In genomic region chr2:1227289-1227900, GRCh38 we compare ENCODE assay signal across 22 cellular contexts.
DNase-seq lines count a peak whose midpoint lies in the region; ATAC-seq and TF ChIP-seq lines count a peak whose summit lies in the region.
"Had no signal": no experiment of that assay in that cellular context is flagged by ENCODE, and none has a peak within 500 bp of the region (broad histone marks: within the 10 kb centered on the region; RNA-seq: fewer than 3 reads in every experiment).

No MANE protein-coding gene starts in this region.

- H3K4me1 Mint-ChIP-seq in stimulated activated naive B cell treated with anti-CD40 and anti-IgM and Interleukin-4, amounts not matched to agents 10 μg/mL and 1 μg/mL and 100 μg/mL, for 72 hours = peaks cover 10 to 18% of the 10 kb centered on the region in 2 donors
- H3K4me1 Mint-ChIP-seq: activated CD4-positive, alpha-beta T cell treated with anti-CD3 and anti-CD28 coated beads, Interleukin-2, amount 10 ng/mL, durations not matched to agents 24 days and 14 days had no signal

- H3K9me3 ChIP-seq in thyroid gland = no peaks in the 10 kb centered on the region
- H3K9me3 ChIP-seq: Peyer's patch had no signal

- H3K27ac ChIP-seq in brain microvascular endothelial cell = peak overlapping the region; percentile 44
- no peak overlapping the region for H3K27ac ChIP-seq in thyroid gland
- H3K27ac ChIP-seq: BLaER1 treated with 17β-estradiol and CSF1 and Interleukin-3, amounts not matched to agents 10 nM and 100 nM; cardiac muscle cell; GM23248; parathyroid adenoma; Peyer's patch; stomach had no signal

- DNase-seq in Right ventricle myocardium superior = peak; percentile 74
- DNase-seq in Right ventricle myocardium inferior (ENCODE audit: missing footprints) = no peak
- peak; percentile 45 for DNase-seq in NCI-H2029 (lab: John Stamatoyannopoulos, UW)
- DNase-seq in brain microvascular endothelial cell = peak; percentile 18
- peak; percentile 64 to 81 for DNase-seq in thyroid gland
- DNase-seq in posterior cingulate gyrus = no peak
- DNase-seq in stimulated activated naive B cell treated with anti-CD40 and anti-IgM and Interleukin-4, amounts not matched to agents 10 μg/mL and 1 μg/mL and 100 μg/mL, for 72 hours = no peak
- DNase-seq: activated CD4-positive, alpha-beta T cell treated with anti-CD3 and anti-CD28 coated beads, Interleukin-2, amount 10 ng/mL, durations not matched to agents 24 days and 14 days; activated gamma-delta T cell; foreskin fibroblast; GM23248; mesendoderm; naive thymus-derived CD4-positive, alpha-beta T cell; NCI-H2171 treated with DMSO at 0.1 percent for 48 hours; Peyer's patch; stimulated activated CD4-positive, alpha-beta T cell treated with anti-CD3 and anti-CD28 coated beads, Interleukin-2, amount 100 ng/mL, for 24 hours; stomach had no signal

- peaks cover 0 to 9% of the 10 kb centered on the region in 2 donors for H3K4me1 ChIP-seq in thyroid gland
- H3K4me1 ChIP-seq: parathyroid adenoma, Peyer's patch, stomach had no signal

- TF ChIP-seq CTCF in brain microvascular endothelial cell (IDR thresholded peaks at IDR 0.05; ENCODE audit: low read depth, low read length, missing control alignments) = no peak
- TF ChIP-seq CTCF in thyroid gland (IDR thresholded peaks at IDR 0.05) = no peak

- in situ Hi-C loops in brain microvascular endothelial cell (cut with HindIII; ENCODE audit: low pct_ligation_motif_present, low sequenced_read_pairs) = no loop called here

- H3K27me3 ChIP-seq in brain microvascular endothelial cell (replicated peaks) (no peaks in the 10 kb centered on the region), thyroid gland (no peaks in the 10 kb centered on the region)
- H3K27me3 ChIP-seq: BLaER1 treated with 17β-estradiol and CSF1 and Interleukin-3, amounts not matched to agents 10 nM and 100 nM; cardiac muscle cell; Peyer's patch; stomach had no signal

- H3K36me3 ChIP-seq in brain microvascular endothelial cell (replicated peaks) (no peaks in the 10 kb centered on the region), thyroid gland (no peaks in the 10 kb centered on the region)
- H3K36me3 ChIP-seq: BLaER1 treated with 17β-estradiol and CSF1 and Interleukin-3, amounts not matched to agents 10 nM and 100 nM; cardiac muscle cell; Peyer's patch; stomach had no signal

- H3K27ac Mint-ChIP-seq in stimulated activated naive B cell treated with anti-CD40 and anti-IgM and Interleukin-4, amounts not matched to agents 10 μg/mL and 1 μg/mL and 100 μg/mL, for 72 hours = no peak overlapping the region
- H3K27ac Mint-ChIP-seq: activated CD4-positive, alpha-beta T cell treated with anti-CD3 and anti-CD28 coated beads, Interleukin-2, amount 10 ng/mL, durations not matched to agents 24 days and 14 days; naive thymus-derived CD4-positive, alpha-beta T cell had no signal

- no peaks in the 10 kb centered on the region for H3K9me3 Mint-ChIP-seq in stimulated activated naive B cell treated with anti-CD40 and anti-IgM and Interleukin-4, amounts not matched to agents 10 μg/mL and 1 μg/mL and 100 μg/mL, for 72 hours
- H3K9me3 Mint-ChIP-seq: activated CD4-positive, alpha-beta T cell treated with anti-CD3 and anti-CD28 coated beads, Interleukin-2, amount 10 ng/mL, durations not matched to agents 24 days and 14 days; naive thymus-derived CD4-positive, alpha-beta T cell had no signal

- H3K36me3 Mint-ChIP-seq in stimulated activated naive B cell treated with anti-CD40 and anti-IgM and Interleukin-4, amounts not matched to agents 10 μg/mL and 1 μg/mL and 100 μg/mL, for 72 hours = no peaks in the 10 kb centered on the region

- TF ChIP-seq POLR2A in thyroid gland (IDR thresholded peaks at IDR 0.05) = no peak

- H3K4me3 ChIP-seq in brain microvascular endothelial cell (ENCODE audit: low read depth, low read length) (no peak overlapping the region), thyroid gland (replicated peaks in 1 of 3) (no peak overlapping the region)
- H3K4me3 ChIP-seq: BLaER1 treated with 17β-estradiol and CSF1 and Interleukin-3, amounts not matched to agents 10 nM and 100 nM; cardiac muscle cell; GM12878; GM23248; Peyer's patch; stomach had no signal

- WGBS in thyroid gland, 2 donors = 63 to 89% methylated on average over 14 to 19 of the region's 19 CpGs

- H3K4me3 Mint-ChIP-seq in stimulated activated naive B cell treated with anti-CD40 and anti-IgM and Interleukin-4, amounts not matched to agents 10 μg/mL and 1 μg/mL and 100 μg/mL, for 72 hours = no peak overlapping the region
- H3K4me3 Mint-ChIP-seq: activated CD4-positive, alpha-beta T cell treated with anti-CD3 and anti-CD28 coated beads, Interleukin-2, amount 10 ng/mL, durations not matched to agents 24 days and 14 days; naive thymus-derived CD4-positive, alpha-beta T cell had no signal

- intact Hi-C loops in Right ventricle myocardium superior (cut with DNase I) = no loop called here
- intact Hi-C loops in Right ventricle myocardium inferior (cut with DNase I) = no loop called here
- intact Hi-C loops in thyroid gland (cut with DNase I) = no loop called here
- intact Hi-C loops in posterior cingulate gyrus (cut with DNase I) = no loop called here

- H3K27me3 Mint-ChIP-seq in stimulated activated naive B cell treated with anti-CD40 and anti-IgM and Interleukin-4, amounts not matched to agents 10 μg/mL and 1 μg/mL and 100 μg/mL, for 72 hours = peaks cover 0 to 5% of the 10 kb centered on the region in 2 donors
- H3K27me3 Mint-ChIP-seq: activated CD4-positive, alpha-beta T cell treated with anti-CD3 and anti-CD28 coated beads, Interleukin-2, amount 10 ng/mL, durations not matched to agents 24 days and 14 days; naive thymus-derived CD4-positive, alpha-beta T cell had no signal

- ATAC-seq in Right ventricle myocardium superior (ENCODE audit: poor library complexity) (peak; percentile 38), Right ventricle myocardium inferior (no peak), GM21423 (IDR thresholded peaks at IDR 0.05; ENCODE audit: unreplicated experiment) (no peak)
- no peak for ATAC-seq in stimulated activated naive B cell treated with anti-CD40 and anti-IgM and Interleukin-4, amounts not matched to agents 10 μg/mL and 1 μg/mL and 100 μg/mL, for 72 hours (replicated peaks)
- ATAC-seq: GM12878; naive thymus-derived CD4-positive, alpha-beta T cell had no signal

Comparison
In these comparisons a context has a peak if more than half of its experiments do, and no peak if none do; other contexts are left out.
1. DNase-seq: peak in Right ventricle myocardium superior (single experiment), NCI-H2029 (single experiment), brain microvascular endothelial cell (single experiment) and thyroid gland (2 of 2); none in Right ventricle myocardium inferior (single experiment), posterior cingulate gyrus (0 of 10) and stimulated activated naive B cell treated with anti-CD40 and anti-IgM and Interleukin-4, amounts not matched to agents 10 μg/mL and 1 μg/mL and 100 μg/mL, for 72 hours (single experiment).